17 cellular contexts compared by ENCODE assay signal in genomic region chr11:121530257-121530656, GRCh38.
"Had no signal": no experiment of that assay in that cellular context is flagged by ENCODE, and none has a peak within 500 bp of the region (broad histone marks: within the 10 kb centered on the region; RNA-seq: fewer than 3 reads in every experiment).

No MANE protein-coding gene starts in this region.

- H3K4me3 Mint-ChIP-seq: nephron; neural progenitor cell; stimulated activated naive B cell treated with anti-CD40 and anti-IgM and Interleukin-4, amounts not matched to agents 10 μg/mL and 1 μg/mL and 100 μg/mL, for 72 hours; stimulated activated naive CD8-positive, alpha-beta T cell treated with anti-CD3 and anti-CD28 coated beads, Interleukin-15, Interleukin-2, amounts not matched to agents 100 ng/mL and 50 ng/mL, for 24 hours had no signal

- ATAC-seq: left ventricle myocardium superior; lower lobe of right lung; sciatic nerve; stimulated activated naive B cell treated with anti-CD40 and anti-IgM and Interleukin-4, amounts not matched to agents 10 μg/mL and 1 μg/mL and 100 μg/mL, for 72 hours had no signal

- H3K27ac ChIP-seq: dorsolateral prefrontal cortex, lower lobe of right lung, neural progenitor cell, parathyroid adenoma, thoracic aorta, tibial nerve, upper lobe of left lung had no signal

- H3K27me3 ChIP-seq: dorsolateral prefrontal cortex, neural progenitor cell, tibial nerve, upper lobe of left lung had no signal

- DNase-seq: dorsolateral prefrontal cortex; effector CD4-positive, alpha-beta T cell; hypothalamus; left ventricle myocardium superior; lower lobe of right lung; stimulated activated CD4-positive, alpha-beta T cell treated with anti-CD3 and anti-CD28 coated beads, Interleukin-4, amount 100 ng/mL, for 4 hours; stimulated activated naive B cell treated with anti-CD40 and anti-IgM and Interleukin-4, amounts not matched to agents 10 μg/mL and 1 μg/mL and 100 μg/mL, for 72 hours; upper lobe of left lung had no signal

- H3K27me3 Mint-ChIP-seq: progenitor cell of endocrine pancreas; stimulated activated naive B cell treated with anti-CD40 and anti-IgM and Interleukin-4, amounts not matched to agents 10 μg/mL and 1 μg/mL and 100 μg/mL, for 72 hours; stimulated activated naive CD8-positive, alpha-beta T cell treated with anti-CD3 and anti-CD28 coated beads, Interleukin-15, Interleukin-2, amounts not matched to agents 100 ng/mL and 50 ng/mL, for 24 hours had no signal

- H3K27ac Mint-ChIP-seq: nephron; neural progenitor cell; progenitor cell of endocrine pancreas; stimulated activated naive B cell treated with anti-CD40 and anti-IgM and Interleukin-4, amounts not matched to agents 10 μg/mL and 1 μg/mL and 100 μg/mL, for 72 hours; stimulated activated naive CD8-positive, alpha-beta T cell treated with anti-CD3 and anti-CD28 coated beads, Interleukin-15, Interleukin-2, amounts not matched to agents 100 ng/mL and 50 ng/mL, for 24 hours had no signal

- H3K4me1 ChIP-seq: lower lobe of right lung, parathyroid adenoma, tibial nerve, upper lobe of left lung had no signal

- H3K4me3 ChIP-seq: dorsolateral prefrontal cortex, lower lobe of right lung, neural progenitor cell, smooth muscle cell, thoracic aorta, tibial nerve, upper lobe of left lung had no signal
